1 cellular context compared by ENCODE assay signal in the genomic region with DNA sequence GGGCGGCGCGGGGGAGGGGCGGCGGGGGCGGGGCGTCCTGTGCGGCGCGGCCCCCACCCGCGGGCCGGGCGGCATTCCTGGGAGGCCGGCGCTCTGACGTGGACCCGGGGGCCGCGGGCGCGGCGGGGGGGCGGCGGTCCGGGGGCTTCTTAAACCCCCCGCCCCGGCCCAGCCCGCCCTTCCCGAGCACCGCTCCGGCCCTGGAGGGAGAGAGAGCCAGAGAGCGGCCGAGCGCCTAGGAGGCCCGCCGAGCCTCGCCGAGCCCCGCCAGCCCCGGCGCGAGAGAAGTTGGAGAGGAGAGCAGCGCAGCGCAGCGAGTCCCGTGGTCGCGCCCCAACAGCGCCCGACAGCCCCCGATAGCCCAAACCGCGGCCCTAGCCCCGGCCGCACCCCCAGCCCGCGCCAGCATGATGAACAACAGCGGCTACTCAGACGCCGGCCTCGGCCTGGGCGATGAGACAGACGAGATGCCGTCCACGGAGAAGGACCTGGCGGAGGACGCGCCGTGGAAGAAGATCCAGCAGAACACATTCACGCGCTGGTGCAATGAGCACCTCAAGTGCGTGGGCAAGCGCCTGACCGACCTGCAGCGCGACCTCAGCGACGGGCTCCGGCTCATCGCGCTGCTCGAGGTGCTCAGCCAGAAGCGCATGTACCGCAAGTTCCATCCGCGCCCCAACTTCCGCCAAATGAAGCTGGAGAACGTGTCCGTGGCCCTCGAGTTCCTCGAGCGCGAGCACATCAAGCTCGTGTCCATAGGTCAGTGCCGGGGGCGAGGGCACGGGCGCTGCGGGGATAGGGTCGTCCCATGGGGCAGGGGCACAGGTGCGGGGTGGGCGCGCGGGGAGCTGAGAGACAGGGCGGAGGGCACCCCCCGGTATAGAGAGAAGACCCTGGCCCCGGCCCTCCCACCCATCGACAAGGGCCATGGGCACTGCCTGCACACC.
A peak's percentile ranks its signal among the peaks of the same experiment; 100 is the strongest.
TF ChIP-seq lines count a peak whose summit lies in the region.

Gene FLNC (plus strand): TSS at position 176 of the 947 bp plus-strand sequence. CDS start 232 bp downstream, at position 408.

TF ChIP-seq in K562, 482 proteins besides CTCF, POLR2A, EP300 and RAD21 (continued from another document and continues in another):
- TF ChIP-seq, protein P1, sequence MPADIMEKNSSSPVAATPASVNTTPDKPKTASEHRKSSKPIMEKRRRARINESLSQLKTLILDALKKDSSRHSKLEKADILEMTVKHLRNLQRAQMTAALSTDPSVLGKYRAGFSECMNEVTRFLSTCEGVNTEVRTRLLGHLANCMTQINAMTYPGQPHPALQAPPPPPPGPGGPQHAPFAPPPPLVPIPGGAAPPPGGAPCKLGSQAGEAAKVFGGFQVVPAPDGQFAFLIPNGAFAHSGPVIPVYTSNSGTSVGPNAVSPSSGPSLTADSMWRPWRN (IDR thresholded peaks at IDR 0.05; ENCODE audit: low read depth), result no peak
- TF ChIP-seq ZNF354B (CRISPR knock-in tag; IDR thresholded peaks at IDR 0.05) (no peak), SIN3A (IDR thresholded peaks at IDR 0.05; ENCODE audit: borderline replicate concordance in 2 of 2, control insufficient read depth in 1 of 2, low read depth in 2 of 2, low read length in 2 of 2) (no peak), BCOR (IDR thresholded peaks at IDR 0.05) (peak; percentile 56; the same call in 1 of the 2 replicates), TFE3 (CRISPR knock-in tag; IDR thresholded peaks at IDR 0.05) (no peak), MCM5 (IDR thresholded peaks at IDR 0.05; ENCODE audit: low read depth) (no peak), ZNF695 (CRISPR knock-in tag; IDR thresholded peaks at IDR 0.05) (no peak), POLR3G (IDR thresholded peaks at IDR 0.05; ENCODE audit: extremely low read depth, insufficient read length, insufficient replicate concordance) (no peak), SPI1 (IDR thresholded peaks at IDR 0.05; ENCODE audit: borderline replicate concordance, low read depth, low read length) (0 out of 2 replicates have a peak, but pooled peaks have one; percentile 3), ZBED1 (IDR thresholded peaks at IDR 0.05) (peak; percentile 75), ID3 (CRISPR knock-in tag; IDR thresholded peaks at IDR 0.05) (no peak), ID3 (tag; IDR thresholded peaks at IDR 0.05) (peak; percentile 41), PRDM10 (IDR thresholded peaks at IDR 0.05; ENCODE audit: partially characterized antibody) (no peak), NEUROD1 (IDR thresholded peaks at IDR 0.05; ENCODE audit: borderline replicate concordance, low read depth, low read length, partially characterized antibody) (no peak), MCM3 (IDR thresholded peaks at IDR 0.05) (no peak), SP1 (CRISPR knock-in tag; IDR thresholded peaks at IDR 0.05) (peak; percentile 64), LEF1 (IDR thresholded peaks at IDR 0.05) (no peak), MAFG (tag; conservative IDR thresholded peaks at IDR 0.05) (no peak), ETS2 (tag; IDR thresholded peaks at IDR 0.05; ENCODE audit: borderline replicate concordance, poor library complexity, severe bottlenecking) (no peak), PURB (CRISPR knock-in tag; IDR thresholded peaks at IDR 0.05; ENCODE audit: low read depth) (no peak), GABPA (tag; conservative IDR thresholded peaks at IDR 0.05; ENCODE audit: low read depth) (peak; percentile 42; the same call in 1 of the 2 replicates), PTTG1 (tag; IDR thresholded peaks at IDR 0.05; ENCODE audit: low read depth) (no peak), HOXB6 (CRISPR knock-in tag; IDR thresholded peaks at IDR 0.05; ENCODE audit: borderline replicate concordance) (no peak), MTA3 (IDR thresholded peaks at IDR 0.05; ENCODE audit: borderline replicate concordance) (peak; percentile 54; the same call in 1 of the 2 replicates), CHCHD3 (CRISPR knock-in tag; IDR thresholded peaks at IDR 0.05) (no peak), ARID3A (IDR thresholded peaks at IDR 0.05; ENCODE audit: borderline replicate concordance, low read depth, low read length) (no peak), SMC3 (conservative IDR thresholded peaks at IDR 0.05; ENCODE audit: insufficient read depth, low read depth, low read length) (no peak), TOE1 (IDR thresholded peaks at IDR 0.05; ENCODE audit: borderline replicate concordance) (0 out of 2 replicates have a peak, but pooled peaks have one; percentile 36), TOE1 (CRISPR knock-in tag; IDR thresholded peaks at IDR 0.05; ENCODE audit: borderline replicate concordance, low read depth) (peak; percentile 74; the same call in 1 of the 2 replicates), SMAD4 (CRISPR knock-in tag; conservative IDR thresholded peaks at IDR 0.05) (no peak; the same call in 1 of the 2 replicates), NCOA2 (IDR thresholded peaks at IDR 0.05; ENCODE audit: partially characterized antibody in 2 of 2) (no peak), ZSCAN32 (CRISPR knock-in tag; IDR thresholded peaks at IDR 0.05) (no peak), KLF13 (tag; IDR thresholded peaks at IDR 0.05; ENCODE audit: borderline replicate concordance, low read depth) (peak; percentile 15; the same call in 1 of the 2 replicates), GABPB2 (CRISPR knock-in tag; conservative IDR thresholded peaks at IDR 0.05) (no peak; the same call in 1 of the 2 replicates), ILK (tag; IDR thresholded peaks at IDR 0.05; ENCODE audit: borderline replicate concordance, low read depth) (no peak), ZNF3 (CRISPR knock-in tag; IDR thresholded peaks at IDR 0.05) (no peak), KAT2B (IDR thresholded peaks at IDR 0.05; ENCODE audit: low read depth, low read length) (no peak), ZSCAN29 (IDR thresholded peaks at IDR 0.05) (no peak), ZNF431 (CRISPR knock-in tag; IDR thresholded peaks at IDR 0.05) (peak; percentile 45; the same call in 1 of the 2 replicates), SMARCA5 (IDR thresholded peaks at IDR 0.05) (peak; percentile 81), PHB2 (IDR thresholded peaks at IDR 0.05; ENCODE audit: low read depth) (peak; percentile 17; the same call in 1 of the 2 replicates), ZNF778 (CRISPR knock-in tag; IDR thresholded peaks at IDR 0.05) (no peak)
- TF ChIP-seq, protein P2, sequence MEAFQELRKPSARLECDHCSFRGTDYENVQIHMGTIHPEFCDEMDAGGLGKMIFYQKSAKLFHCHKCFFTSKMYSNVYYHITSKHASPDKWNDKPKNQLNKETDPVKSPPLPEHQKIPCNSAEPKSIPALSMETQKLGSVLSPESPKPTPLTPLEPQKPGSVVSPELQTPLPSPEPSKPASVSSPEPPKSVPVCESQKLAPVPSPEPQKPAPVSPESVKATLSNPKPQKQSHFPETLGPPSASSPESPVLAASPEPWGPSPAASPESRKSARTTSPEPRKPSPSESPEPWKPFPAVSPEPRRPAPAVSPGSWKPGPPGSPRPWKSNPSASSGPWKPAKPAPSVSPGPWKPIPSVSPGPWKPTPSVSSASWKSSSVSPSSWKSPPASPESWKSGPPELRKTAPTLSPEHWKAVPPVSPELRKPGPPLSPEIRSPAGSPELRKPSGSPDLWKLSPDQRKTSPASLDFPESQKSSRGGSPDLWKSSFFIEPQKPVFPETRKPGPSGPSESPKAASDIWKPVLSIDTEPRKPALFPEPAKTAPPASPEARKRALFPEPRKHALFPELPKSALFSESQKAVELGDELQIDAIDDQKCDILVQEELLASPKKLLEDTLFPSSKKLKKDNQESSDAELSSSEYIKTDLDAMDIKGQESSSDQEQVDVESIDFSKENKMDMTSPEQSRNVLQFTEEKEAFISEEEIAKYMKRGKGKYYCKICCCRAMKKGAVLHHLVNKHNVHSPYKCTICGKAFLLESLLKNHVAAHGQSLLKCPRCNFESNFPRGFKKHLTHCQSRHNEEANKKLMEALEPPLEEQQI (IDR thresholded peaks at IDR 0.05), result no peak
- TF ChIP-seq, protein P3, sequence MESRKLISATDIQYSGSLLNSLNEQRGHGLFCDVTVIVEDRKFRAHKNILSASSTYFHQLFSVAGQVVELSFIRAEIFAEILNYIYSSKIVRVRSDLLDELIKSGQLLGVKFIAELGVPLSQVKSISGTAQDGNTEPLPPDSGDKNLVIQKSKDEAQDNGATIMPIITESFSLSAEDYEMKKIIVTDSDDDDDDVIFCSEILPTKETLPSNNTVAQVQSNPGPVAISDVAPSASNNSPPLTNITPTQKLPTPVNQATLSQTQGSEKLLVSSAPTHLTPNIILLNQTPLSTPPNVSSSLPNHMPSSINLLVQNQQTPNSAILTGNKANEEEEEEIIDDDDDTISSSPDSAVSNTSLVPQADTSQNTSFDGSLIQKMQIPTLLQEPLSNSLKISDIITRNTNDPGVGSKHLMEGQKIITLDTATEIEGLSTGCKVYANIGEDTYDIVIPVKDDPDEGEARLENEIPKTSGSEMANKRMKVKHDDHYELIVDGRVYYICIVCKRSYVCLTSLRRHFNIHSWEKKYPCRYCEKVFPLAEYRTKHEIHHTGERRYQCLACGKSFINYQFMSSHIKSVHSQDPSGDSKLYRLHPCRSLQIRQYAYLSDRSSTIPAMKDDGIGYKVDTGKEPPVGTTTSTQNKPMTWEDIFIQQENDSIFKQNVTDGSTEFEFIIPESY (CRISPR knock-in tag; IDR thresholded peaks at IDR 0.05), result no peak
- TF ChIP-seq, protein P4, sequence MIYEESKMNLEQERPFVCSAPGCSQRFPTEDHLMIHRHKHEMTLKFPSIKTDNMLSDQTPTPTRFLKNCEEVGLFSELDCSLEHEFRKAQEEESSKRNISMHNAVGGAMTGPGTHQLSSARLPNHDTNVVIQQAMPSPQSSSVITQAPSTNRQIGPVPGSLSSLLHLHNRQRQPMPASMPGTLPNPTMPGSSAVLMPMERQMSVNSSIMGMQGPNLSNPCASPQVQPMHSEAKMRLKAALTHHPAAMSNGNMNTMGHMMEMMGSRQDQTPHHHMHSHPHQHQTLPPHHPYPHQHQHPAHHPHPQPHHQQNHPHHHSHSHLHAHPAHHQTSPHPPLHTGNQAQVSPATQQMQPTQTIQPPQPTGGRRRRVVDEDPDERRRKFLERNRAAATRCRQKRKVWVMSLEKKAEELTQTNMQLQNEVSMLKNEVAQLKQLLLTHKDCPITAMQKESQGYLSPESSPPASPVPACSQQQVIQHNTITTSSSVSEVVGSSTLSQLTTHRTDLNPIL (CRISPR knock-in tag; IDR thresholded peaks at IDR 0.05), result no peak
- TF ChIP-seq, protein P5, sequence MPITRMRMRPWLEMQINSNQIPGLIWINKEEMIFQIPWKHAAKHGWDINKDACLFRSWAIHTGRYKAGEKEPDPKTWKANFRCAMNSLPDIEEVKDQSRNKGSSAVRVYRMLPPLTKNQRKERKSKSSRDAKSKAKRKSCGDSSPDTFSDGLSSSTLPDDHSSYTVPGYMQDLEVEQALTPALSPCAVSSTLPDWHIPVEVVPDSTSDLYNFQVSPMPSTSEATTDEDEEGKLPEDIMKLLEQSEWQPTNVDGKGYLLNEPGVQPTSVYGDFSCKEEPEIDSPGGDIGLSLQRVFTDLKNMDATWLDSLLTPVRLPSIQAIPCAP (CRISPR knock-in tag; IDR thresholded peaks at IDR 0.05; ENCODE audit: borderline replicate concordance), result no peak
